Comparison of ENCODE assay signal across 14 cellular contexts in the genomic region with DNA sequence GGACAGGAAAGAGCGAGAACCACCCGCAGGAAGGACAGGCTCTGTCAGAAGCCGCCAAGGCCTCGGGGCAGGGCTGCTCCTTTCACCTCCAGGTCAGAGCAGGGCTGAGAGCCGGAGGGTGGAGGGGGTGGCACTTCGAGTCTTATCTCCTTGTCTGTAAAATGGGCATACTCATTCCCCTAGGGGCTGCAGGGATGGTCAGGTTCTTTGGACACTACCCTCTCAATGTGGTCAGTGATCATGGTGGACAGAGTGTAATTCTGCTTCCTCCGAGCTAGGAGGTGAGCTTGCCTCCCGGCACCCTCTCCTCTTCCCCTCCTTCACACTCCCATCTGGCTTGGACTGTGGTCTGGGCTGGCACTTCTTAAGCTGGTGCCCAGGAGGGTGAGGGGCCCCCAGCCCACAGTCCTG. TPM values are rescaled to one million over a fixed set of nuclear protein-coding genes. Genes with fewer than 3 reads are reported as not detected.
DNase-seq lines count a peak whose midpoint lies in the region; ATAC-seq and TF ChIP-seq lines count a peak whose summit lies in the region.
"Had no signal": no experiment of that assay in that cellular context is flagged by ENCODE, and none has a peak within 500 bp of the region (broad histone marks: within the 10 kb centered on the region; RNA-seq: fewer than 3 reads in every experiment).

No MANE protein-coding gene starts in this region.

- H3K9me3 Mint-ChIP-seq in activated T-helper 2 cell treated with anti-CD3 and anti-CD28 coated beads, Interferon-gamma antibody, Interleukin-2, Interleukin-4, amounts not matched to agents 10 μg/mL and 5 μg/mL and 100 μg/mL, durations not matched to agents 14 hours and 24 hours and 36 hours: no peaks in the 10 kb centered on the region

- peaks cover 0 to 40% of the 10 kb centered on the region in 2 donors for H3K4me1 ChIP-seq in left lung
- H3K4me1 ChIP-seq in skeletal muscle tissue (ENCODE audit: control insufficient read depth in 3 of 3, insufficient read depth in 3 of 3, low read length in 3 of 3): peaks cover 17 to 31% (median 22%) of the 10 kb centered on the region in 3 donors

- H3K9ac ChIP-seq in skeletal muscle tissue (ENCODE audit: low read depth in 1 of 3, low read length in 3 of 3): peak overlapping the region in 2 of 3 donors; percentile 47 to 50

- H3K4me3 Mint-ChIP-seq in activated T-helper 2 cell treated with anti-CD3 and anti-CD28 coated beads, Interferon-gamma antibody, Interleukin-2, Interleukin-4, amounts not matched to agents 10 μg/mL and 5 μg/mL and 100 μg/mL, durations not matched to agents 14 hours and 24 hours and 36 hours (ENCODE audit: low read depth): no peak overlapping the region

- H3K27ac ChIP-seq in caudate nucleus (ENCODE audit: low read depth, low read length) (peak overlapping the region; percentile 86), left lung (peak overlapping the region; percentile 48 to 69), skeletal muscle tissue (ENCODE audit: low read depth, low read length) (peak overlapping the region; percentile 54)

- no peaks in the 10 kb centered on the region for H3K36me3 Mint-ChIP-seq in activated T-helper 2 cell treated with anti-CD3 and anti-CD28 coated beads, Interferon-gamma antibody, Interleukin-2, Interleukin-4, amounts not matched to agents 10 μg/mL and 5 μg/mL and 100 μg/mL, durations not matched to agents 14 hours and 24 hours and 36 hours (ENCODE audit: low read depth)

- H3K9me3 ChIP-seq in left lung (no peaks in the 10 kb centered on the region), skeletal muscle tissue (ENCODE audit: control insufficient read depth in 3 of 3, low read length in 3 of 3) (no peaks in the 10 kb centered on the region)

- ATAC-seq in left lung: no peak
- ATAC-seq in GM19395 (IDR thresholded peaks at IDR 0.05; ENCODE audit: unreplicated experiment): no peak
- ATAC-seq in GM18517 (IDR thresholded peaks at IDR 0.05; ENCODE audit: unreplicated experiment): no peak
- ATAC-seq in HG03439 (IDR thresholded peaks at IDR 0.05; ENCODE audit: unreplicated experiment): no peak

- DNase-seq in ELF-1 (ENCODE audit: low read depth, low spot score): peak; percentile 46
- DNase-seq in caudate nucleus (lab: John Stamatoyannopoulos, UW): no peak
- DNase-seq in left lung: no peak
- DNase-seq in activated T-helper 2 cell treated with anti-CD3 and anti-CD28 coated beads, Interferon-gamma antibody, Interleukin-2, Interleukin-4, amounts not matched to agents 10 μg/mL and 5 μg/mL and 100 μg/mL, durations not matched to agents 14 hours and 24 hours and 36 hours (ENCODE audit: low spot score): no peak
- DNase-seq: activated T-cell treated with anti-CD3 and anti-CD28 coated beads, Interleukin-2, amount 50 U/mL, for 48 hours; Calu3; foreskin melanocyte; NCI-H82; stimulated activated CD4-positive, alpha-beta T cell treated with anti-CD3 and anti-CD28 coated beads, Interleukin-2, amount 100 ng/mL, for 48 hours; T-helper 2 cell had no signal

- H3K27me3 ChIP-seq in left lung (no peaks in the 10 kb centered on the region), skeletal muscle tissue (ENCODE audit: control insufficient read depth in 3 of 3, insufficient read depth in 3 of 3, low read length in 3 of 3) (no peaks in the 10 kb centered on the region)

- H3K4me1 Mint-ChIP-seq in activated T-helper 2 cell treated with anti-CD3 and anti-CD28 coated beads, Interferon-gamma antibody, Interleukin-2, Interleukin-4, amounts not matched to agents 10 μg/mL and 5 μg/mL and 100 μg/mL, durations not matched to agents 14 hours and 24 hours and 36 hours (ENCODE audit: low read depth): peaks cover 3% of the 10 kb centered on the region

- H3K4me3 ChIP-seq in left lung (peak overlapping the region in 1 of 2 donors; percentile 41), skeletal muscle tissue (ENCODE audit: low read length in 3 of 3) (peak overlapping the region; percentile 40 to 70 (median 41))

- peaks cover 0 to 11% of the 10 kb centered on the region in 2 donors for H3K36me3 ChIP-seq in left lung
- peaks cover 0 to 13% (median 3%) of the 10 kb centered on the region in 3 donors for H3K36me3 ChIP-seq in skeletal muscle tissue (ENCODE audit: control insufficient read depth in 3 of 3, insufficient read depth in 3 of 3, low read length in 3 of 3)

- intact Hi-C loops in left lung (cut with DNase I): no loop called here
- intact Hi-C loops in activated T-helper 2 cell treated with anti-CD3 and anti-CD28 coated beads, Interferon-gamma antibody, Interleukin-2, Interleukin-4, amounts not matched to agents 10 μg/mL and 5 μg/mL and 100 μg/mL, durations not matched to agents 14 hours and 24 hours and 36 hours (cut with micrococcal nuclease): no loop called here

- no peaks in the 10 kb centered on the region for H3K27me3 Mint-ChIP-seq in activated T-helper 2 cell treated with anti-CD3 and anti-CD28 coated beads, Interferon-gamma antibody, Interleukin-2, Interleukin-4, amounts not matched to agents 10 μg/mL and 5 μg/mL and 100 μg/mL, durations not matched to agents 14 hours and 24 hours and 36 hours (ENCODE audit: low read depth)

- no peak overlapping the region for H3K27ac Mint-ChIP-seq in activated T-helper 2 cell treated with anti-CD3 and anti-CD28 coated beads, Interferon-gamma antibody, Interleukin-2, Interleukin-4, amounts not matched to agents 10 μg/mL and 5 μg/mL and 100 μg/mL, durations not matched to agents 14 hours and 24 hours and 36 hours

- TF ChIP-seq CTCF in left lung (IDR thresholded peaks at IDR 0.05): no peak

RNA-seq across cellular contexts. Expression of gene RGS3, which starts 39.6 kb away (rescaled TPM):
- total RNA-seq in left lung: 10 to 100 TPM; 77.8 to 96.9 TPM
- 48.0 TPM for total RNA-seq in skeletal muscle tissue
- 56.2 and 64.2 TPM in 2 replicates for total RNA-seq in activated T-helper 2 cell treated with anti-CD3 and anti-CD28 coated beads, Interferon-gamma antibody, Interleukin-2, Interleukin-4, amounts not matched to agents 10 μg/mL and 5 μg/mL and 100 μg/mL, durations not matched to agents 14 hours and 24 hours and 36 hours
